ENCODE assay signal across 25 cellular contexts in genomic region chr19:6945733-6946132, GRCh38. TPM values are rescaled to one million over a fixed set of nuclear protein-coding genes. Genes with fewer than 3 reads are reported as not detected.
"Had no signal": no experiment of that assay in that cellular context is flagged by ENCODE, and none has a peak within 500 bp of the region (broad histone marks: within the 10 kb centered on the region; RNA-seq: fewer than 3 reads in every experiment).

No MANE protein-coding gene starts in this region.

- H3K36me3 Mint-ChIP-seq: activated CD4-positive, alpha-beta memory T cell treated with anti-CD3 and anti-CD28 coated beads for 36 hours; IgD-negative memory B cell had no signal

- H3K9me3 Mint-ChIP-seq: activated B cell treated with CpG ODN at 0.5 μM for 24 hours; activated CD4-positive, alpha-beta memory T cell treated with anti-CD3 and anti-CD28 coated beads for 36 hours; activated naive CD4-positive, alpha-beta T cell treated with anti-CD3 and anti-CD28 coated beads for 36 hours had no signal

- ATAC-seq: body of pancreas, T-helper 17 cell had no signal

- H3K4me1 Mint-ChIP-seq: activated B cell treated with CpG ODN at 0.5 μM for 24 hours, IgD-negative memory B cell had no signal

- H3K27me3 Mint-ChIP-seq: activated CD4-positive, alpha-beta memory T cell treated with anti-CD3 and anti-CD28 coated beads for 36 hours; T-helper 17 cell had no signal

- DNase-seq: activated B cell treated with CpG ODN at 0.5 μM for 24 hours; activated CD4-positive, alpha-beta memory T cell treated with anti-CD3 and anti-CD28 coated beads for 36 hours; activated CD4-positive, alpha-beta T cell treated with anti-CD3 and anti-CD28 coated beads for 48 hours; activated effector memory CD4-positive, alpha-beta T cell treated with anti-CD3 and anti-CD28 coated beads, Interleukin-2, amount 50 U/mL, for 16 hours; activated naive CD4-positive, alpha-beta T cell treated with anti-CD3 and anti-CD28 coated beads for 36 hours; amniotic stem cell; body of pancreas; central memory CD4-positive, alpha-beta T cell; NCI-H1092; NCI-H1417; NCI-H2029; NCI-H2107; NCI-H2171 treated with DMSO at 0.1 percent for 48 hours; NCI-H226; NCI-H526; NCI-H774; SIG-M5; T-helper 17 cell; T1000 had no signal

- H3K4me3 Mint-ChIP-seq: activated B cell treated with CpG ODN at 0.5 μM for 24 hours; activated CD4-positive, alpha-beta memory T cell treated with anti-CD3 and anti-CD28 coated beads for 36 hours; activated naive CD4-positive, alpha-beta T cell treated with anti-CD3 and anti-CD28 coated beads for 36 hours; IgD-negative memory B cell; T-helper 17 cell had no signal

- H3K27ac Mint-ChIP-seq: activated B cell treated with CpG ODN at 0.5 μM for 24 hours; activated CD4-positive, alpha-beta memory T cell treated with anti-CD3 and anti-CD28 coated beads for 36 hours; activated naive CD4-positive, alpha-beta T cell treated with anti-CD3 and anti-CD28 coated beads for 36 hours; IgD-negative memory B cell; T-helper 17 cell had no signal

RNA-seq across cellular contexts. Expression of gene ADGRE1, which starts 58.4 kb away (rescaled TPM):
- total RNA-seq: ascending aorta, bronchial epithelial cell, chondrocyte, MCF 10A, NCI-H460 had no signal
